Comparison of ENCODE assay signal across 3 cellular contexts in the genomic region with DNA sequence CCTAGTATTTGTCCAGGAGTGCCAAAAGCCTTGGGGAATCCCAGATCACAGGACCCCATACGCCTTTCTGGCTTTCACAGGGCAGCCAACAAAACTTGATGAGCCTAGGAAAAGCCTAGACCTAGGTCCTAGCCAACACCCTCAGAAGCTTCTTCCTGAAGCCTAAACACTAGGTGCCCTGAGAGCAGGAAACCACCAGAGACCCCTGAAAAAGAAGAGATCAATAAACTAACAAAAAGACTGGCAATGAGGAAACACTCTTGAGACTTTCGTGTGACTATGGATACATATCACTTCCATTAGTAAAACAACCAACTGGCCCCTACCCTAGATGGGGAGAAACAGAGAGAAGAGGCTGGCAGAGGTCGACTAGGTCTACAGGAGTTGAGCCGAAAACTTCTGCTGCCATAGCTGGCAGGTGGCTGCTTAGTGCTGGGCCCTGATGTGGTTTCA.
TF ChIP-seq lines count a peak whose summit lies in the region.

No MANE protein-coding gene starts in this region.

TF ChIP-seq in A549, 52 proteins besides CTCF, POLR2A, EP300 and RAD21:
- no peak for TF ChIP-seq RNF2 (IDR thresholded peaks at IDR 0.05; ENCODE audit: borderline replicate concordance, low read depth)
- TF ChIP-seq SMC3 (IDR thresholded peaks at IDR 0.05), result no peak
- TF ChIP-seq GATA3 (IDR thresholded peaks at IDR 0.05; ENCODE audit: borderline replicate concordance), result no peak
- no peak for TF ChIP-seq KDM1A (IDR thresholded peaks at IDR 0.05; ENCODE audit: low read depth)
- TF ChIP-seq RCOR1 (IDR thresholded peaks at IDR 0.05; ENCODE audit: low read depth, low read length), result no peak
- TF ChIP-seq NFE2L2 (conservative IDR thresholded peaks at IDR 0.05; ENCODE audit: low read length), result no peak
- TF ChIP-seq, protein P1, sequence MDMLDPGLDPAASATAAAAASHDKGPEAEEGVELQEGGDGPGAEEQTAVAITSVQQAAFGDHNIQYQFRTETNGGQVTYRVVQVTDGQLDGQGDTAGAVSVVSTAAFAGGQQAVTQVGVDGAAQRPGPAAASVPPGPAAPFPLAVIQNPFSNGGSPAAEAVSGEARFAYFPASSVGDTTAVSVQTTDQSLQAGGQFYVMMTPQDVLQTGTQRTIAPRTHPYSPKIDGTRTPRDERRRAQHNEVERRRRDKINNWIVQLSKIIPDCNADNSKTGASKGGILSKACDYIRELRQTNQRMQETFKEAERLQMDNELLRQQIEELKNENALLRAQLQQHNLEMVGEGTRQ (IDR thresholded peaks at IDR 0.05), result no peak
- TF ChIP-seq ZFP36 (IDR thresholded peaks at IDR 0.05; ENCODE audit: borderline replicate concordance, partially characterized antibody), result no peak
- no peak for TF ChIP-seq CBX8 (IDR thresholded peaks at IDR 0.05)
- TF ChIP-seq MYC (IDR thresholded peaks at IDR 0.05; ENCODE audit: borderline replicate concordance, low read length), result no peak
- TF ChIP-seq ZSCAN20 (CRISPR knock-in tag; IDR thresholded peaks at IDR 0.05), result no peak
- TF ChIP-seq ZC3H11A (IDR thresholded peaks at IDR 0.05), result no peak
- TF ChIP-seq, protein P2, sequence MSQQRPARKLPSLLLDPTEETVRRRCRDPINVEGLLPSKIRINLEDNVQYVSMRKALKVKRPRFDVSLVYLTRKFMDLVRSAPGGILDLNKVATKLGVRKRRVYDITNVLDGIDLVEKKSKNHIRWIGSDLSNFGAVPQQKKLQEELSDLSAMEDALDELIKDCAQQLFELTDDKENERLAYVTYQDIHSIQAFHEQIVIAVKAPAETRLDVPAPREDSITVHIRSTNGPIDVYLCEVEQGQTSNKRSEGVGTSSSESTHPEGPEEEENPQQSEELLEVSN (IDR thresholded peaks at IDR 0.05; ENCODE audit: borderline replicate concordance, low read depth), result no peak
- no peak for TF ChIP-seq ZNF302 (CRISPR knock-in tag; IDR thresholded peaks at IDR 0.05)
- no peak for TF ChIP-seq FOSL2 (IDR thresholded peaks at IDR 0.05)
- TF ChIP-seq FOSL2 (CRISPR knock-in tag; IDR thresholded peaks at IDR 0.05), result no peak
- no peak for TF ChIP-seq HOXA7 (CRISPR knock-in tag; IDR thresholded peaks at IDR 0.05)
- no peak for TF ChIP-seq PHF8 (IDR thresholded peaks at IDR 0.05; ENCODE audit: borderline replicate concordance, low read depth)
- TF ChIP-seq NR3C1 (IDR thresholded peaks at IDR 0.05), result no peak
- no peak for TF ChIP-seq BHLHE40 (IDR thresholded peaks at IDR 0.05; ENCODE audit: low read depth, low read length)

TF ChIP-seq in HEK293, 187 proteins besides CTCF, POLR2A, EP300 and RAD21:
- TF ChIP-seq ZNF623 (tag by site-specific recombination; IDR thresholded peaks at IDR 0.05) (no peak), ZNF335 (tag by site-specific recombination; conservative IDR thresholded peaks at IDR 0.05) (peak; percentile 64)

TF ChIP-seq in K562, 482 proteins besides CTCF, POLR2A, EP300 and RAD21:
- TF ChIP-seq HCFC1 (IDR thresholded peaks at IDR 0.05; ENCODE audit: low read depth, low read length), result no peak
- TF ChIP-seq, protein P3, sequence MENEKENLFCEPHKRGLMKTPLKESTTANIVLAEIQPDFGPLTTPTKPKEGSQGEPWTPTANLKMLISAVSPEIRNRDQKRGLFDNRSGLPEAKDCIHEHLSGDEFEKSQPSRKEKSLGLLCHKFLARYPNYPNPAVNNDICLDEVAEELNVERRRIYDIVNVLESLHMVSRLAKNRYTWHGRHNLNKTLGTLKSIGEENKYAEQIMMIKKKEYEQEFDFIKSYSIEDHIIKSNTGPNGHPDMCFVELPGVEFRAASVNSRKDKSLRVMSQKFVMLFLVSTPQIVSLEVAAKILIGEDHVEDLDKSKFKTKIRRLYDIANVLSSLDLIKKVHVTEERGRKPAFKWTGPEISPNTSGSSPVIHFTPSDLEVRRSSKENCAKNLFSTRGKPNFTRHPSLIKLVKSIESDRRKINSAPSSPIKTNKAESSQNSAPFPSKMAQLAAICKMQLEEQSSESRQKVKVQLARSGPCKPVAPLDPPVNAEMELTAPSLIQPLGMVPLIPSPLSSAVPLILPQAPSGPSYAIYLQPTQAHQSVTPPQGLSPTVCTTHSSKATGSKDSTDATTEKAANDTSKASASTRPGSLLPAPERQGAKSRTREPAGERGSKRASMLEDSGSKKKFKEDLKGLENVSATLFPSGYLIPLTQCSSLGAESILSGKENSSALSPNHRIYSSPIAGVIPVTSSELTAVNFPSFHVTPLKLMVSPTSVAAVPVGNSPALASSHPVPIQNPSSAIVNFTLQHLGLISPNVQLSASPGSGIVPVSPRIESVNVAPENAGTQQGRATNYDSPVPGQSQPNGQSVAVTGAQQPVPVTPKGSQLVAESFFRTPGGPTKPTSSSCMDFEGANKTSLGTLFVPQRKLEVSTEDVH (IDR thresholded peaks at IDR 0.05; ENCODE audit: low read depth, partially characterized antibody), result no peak
- TF ChIP-seq, protein P4, sequence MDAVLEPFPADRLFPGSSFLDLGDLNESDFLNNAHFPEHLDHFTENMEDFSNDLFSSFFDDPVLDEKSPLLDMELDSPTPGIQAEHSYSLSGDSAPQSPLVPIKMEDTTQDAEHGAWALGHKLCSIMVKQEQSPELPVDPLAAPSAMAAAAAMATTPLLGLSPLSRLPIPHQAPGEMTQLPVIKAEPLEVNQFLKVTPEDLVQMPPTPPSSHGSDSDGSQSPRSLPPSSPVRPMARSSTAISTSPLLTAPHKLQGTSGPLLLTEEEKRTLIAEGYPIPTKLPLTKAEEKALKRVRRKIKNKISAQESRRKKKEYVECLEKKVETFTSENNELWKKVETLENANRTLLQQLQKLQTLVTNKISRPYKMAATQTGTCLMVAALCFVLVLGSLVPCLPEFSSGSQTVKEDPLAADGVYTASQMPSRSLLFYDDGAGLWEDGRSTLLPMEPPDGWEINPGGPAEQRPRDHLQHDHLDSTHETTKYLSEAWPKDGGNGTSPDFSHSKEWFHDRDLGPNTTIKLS (IDR thresholded peaks at IDR 0.05; ENCODE audit: borderline replicate concordance, low read depth), result no peak
- no peak for TF ChIP-seq HSF4 (CRISPR knock-in tag; IDR thresholded peaks at IDR 0.05; ENCODE audit: borderline replicate concordance)
- TF ChIP-seq CHD2 (IDR thresholded peaks at IDR 0.05; ENCODE audit: low read depth, low read length), result no peak
- no peak for TF ChIP-seq ASH1L (IDR thresholded peaks at IDR 0.05; ENCODE audit: borderline replicate concordance, low read depth, partially characterized antibody)
- no peak for TF ChIP-seq HDAC8 (tag; IDR thresholded peaks at IDR 0.05)
- no peak for TF ChIP-seq EWSR1 (IDR thresholded peaks at IDR 0.05; ENCODE audit: borderline replicate concordance, low read depth, partially characterized antibody)
- TF ChIP-seq ZC3H11A (IDR thresholded peaks at IDR 0.05; ENCODE audit: low read depth, low read length), result no peak
- no peak for TF ChIP-seq ATF4 (CRISPR knock-in tag; IDR thresholded peaks at IDR 0.05)
- no peak for TF ChIP-seq ARID3B (CRISPR knock-in tag; IDR thresholded peaks at IDR 0.05; ENCODE audit: borderline replicate concordance)
- no peak for TF ChIP-seq TAF1 (IDR thresholded peaks at IDR 0.05; ENCODE audit: control insufficient read depth, extremely low read depth, insufficient read depth, low read length, severe bottlenecking)
- TF ChIP-seq ZMIZ1 (IDR thresholded peaks at IDR 0.05; ENCODE audit: low read depth in 2 of 2, low read length in 2 of 2), result no peak
- TF ChIP-seq NR2C1 (IDR thresholded peaks at IDR 0.05), result no peak
- TF ChIP-seq NR2C1 (tag; IDR thresholded peaks at IDR 0.05), result no peak
- no peak for TF ChIP-seq TAF15 (IDR thresholded peaks at IDR 0.05; ENCODE audit: low read depth, low read length)
- TF ChIP-seq ZNF77 (CRISPR knock-in tag; IDR thresholded peaks at IDR 0.05), result no peak
TF ChIP-seq in K562: peak in this region for 0.
